ENCODE assay signal across 17 cellular contexts in genomic region chr9:93587284-93587650, GRCh38. TPM values are rescaled to one million over a fixed set of nuclear protein-coding genes. Genes with fewer than 3 reads are reported as not detected.
DNase-seq lines count a peak whose midpoint lies in the region; ATAC-seq and TF ChIP-seq lines count a peak whose summit lies in the region.
"Had no signal": no experiment of that assay in that cellular context is flagged by ENCODE, and none has a peak within 500 bp of the region (broad histone marks: within the 10 kb centered on the region; RNA-seq: fewer than 3 reads in every experiment).

No MANE protein-coding gene starts in this region.

- H3K4me1 ChIP-seq in Peyer's patch, result peaks cover 0 to 21% (median 0%) of the 10 kb centered on the region in 4 donors
- no peaks in the 10 kb centered on the region for H3K4me1 ChIP-seq in aorta (ENCODE audit: control insufficient read depth in 1 of 2, insufficient read depth in 2 of 2, low read length in 2 of 2)
- H3K4me1 ChIP-seq: SJCRH30 had no signal

- intact Hi-C loops in aorta (cut with DNase I), result no loop called here

- peak overlapping the region; percentile 21 for H3K4me3 Mint-ChIP-seq in endothelial cell (ENCODE audit: unreplicated experiment)

- ATAC-seq in aorta (ENCODE audit: low FRiP score), result no peak
- ATAC-seq: PC-3 had no signal

- H3K36me3 ChIP-seq in Peyer's patch (no peaks in the 10 kb centered on the region), aorta (ENCODE audit: control insufficient read depth in 1 of 2, insufficient read depth in 2 of 2, low read length in 1 of 2) (no peaks in the 10 kb centered on the region)
- H3K36me3 ChIP-seq: SJCRH30 had no signal

- H3K9me3 Mint-ChIP-seq in endothelial cell (ENCODE audit: unreplicated experiment), result no peaks in the 10 kb centered on the region

- H3K27ac ChIP-seq in Peyer's patch (no peak overlapping the region), aorta (ENCODE audit: low read depth in 1 of 2, low read length in 2 of 2) (no peak overlapping the region)
- H3K27ac ChIP-seq: RWPE1, SJCRH30 had no signal

- peak; percentile 43 for DNase-seq in activated CD8-positive, alpha-beta memory T cell treated with anti-CD3 and anti-CD28 coated beads, Interleukin-2, amount 50 U/mL, for 48 hours
- no peak for DNase-seq in activated CD8-positive, alpha-beta memory T cell treated with anti-CD3 and anti-CD28 coated beads, Interleukin-2, amount 50 U/mL, for 4 hours
- DNase-seq in Peyer's patch, result peak in 2 of 3 donors; percentile 9 to 33
- no peak for DNase-seq in endothelial cell (ENCODE audit: low spot score)
- DNase-seq in aorta, result peak; percentile 26 to 52
- no peak for DNase-seq in NK-92 treated with Interleukin-12 subunit alpha and Interleukin-12 subunit beta, amount 100 ng/mL, for 24 hours (lab: John Stamatoyannopoulos, UW)
- DNase-seq in HT-29 (ENCODE audit: low spot score), result no peak
- DNase-seq: DMS79 treated with DMSO at 0.1 percent for 48 hours, KG1, MV-4-11, NCI-H187, NCI-H345, NCI-H524 treated with DMSO at 0.1 percent for 48 hours, PC-3, SJCRH30 had no signal

- peaks cover 7% of the 10 kb centered on the region for H3K36me3 Mint-ChIP-seq in endothelial cell (ENCODE audit: low read depth, unreplicated experiment)

- H3K4me3 ChIP-seq in Peyer's patch (no peak overlapping the region), aorta (ENCODE audit: low read length in 2 of 2) (no peak overlapping the region)
- H3K4me3 ChIP-seq: BLaER1 treated with 17β-estradiol and CSF1 and Interleukin-3, amounts not matched to agents 10 nM and 100 nM; SJCRH30 had no signal

- H3K4me1 Mint-ChIP-seq in endothelial cell (ENCODE audit: unreplicated experiment), result peaks cover 19% of the 10 kb centered on the region

- no peak overlapping the region for H3K27ac Mint-ChIP-seq in endothelial cell (ENCODE audit: unreplicated experiment)

- 94 to 95% methylated on average over 7 of the region's 7 CpGs for WGBS in aorta, 2 donors

- H3K27me3 ChIP-seq in Peyer's patch (no peaks in the 10 kb centered on the region), aorta (ENCODE audit: control insufficient read depth in 1 of 2, insufficient read depth in 2 of 2, low read length in 1 of 2) (no peaks in the 10 kb centered on the region)
- H3K27me3 ChIP-seq: BLaER1 treated with 17β-estradiol and CSF1 and Interleukin-3, amounts not matched to agents 10 nM and 100 nM; SJCRH30 had no signal

- H3K9me3 ChIP-seq in Peyer's patch (no peaks in the 10 kb centered on the region), aorta (ENCODE audit: control insufficient read depth, low read length) (no peaks in the 10 kb centered on the region)

- TF ChIP-seq POLR2A in Peyer's patch (IDR thresholded peaks at IDR 0.05), result no peak

- TF ChIP-seq CTCF in Peyer's patch (IDR thresholded peaks at IDR 0.05) (no peak), endothelial cell (IDR thresholded peaks at IDR 0.05; ENCODE audit: unreplicated experiment) (no peak)

- peaks cover 4% of the 10 kb centered on the region for H3K27me3 Mint-ChIP-seq in endothelial cell (ENCODE audit: unreplicated experiment)

RNA-seq across cellular contexts. Expression of gene PHF2, which starts 10.9 kb away (rescaled TPM):
- total RNA-seq in Peyer's patch, result 10 to 100 TPM; 12.3 to 26.4 (median 19.5) TPM
- 20.9 TPM for total RNA-seq in endothelial cell (ENCODE audit: unreplicated experiment)
- 10 to 100 TPM; 29.2 to 32.4 TPM for total RNA-seq in aorta
- 10 to 100 TPM; 10.3 to 26.7 TPM for polyA plus RNA-seq in aorta
- 13.3 and 14.2 TPM in 2 replicates for total RNA-seq in HT-29 (2014; rRNA removed; shearing (Covaris generic))

Comparison
In these comparisons a context has a peak if more than half of its experiments do, and no peak if none do; other contexts are left out.
1. DNase-seq: peak in activated CD8-positive, alpha-beta memory T cell treated with anti-CD3 and anti-CD28 coated beads, Interleukin-2, amount 50 U/mL, for 48 hours (single experiment), Peyer's patch (2 of 3) and aorta (2 of 2); none in activated CD8-positive, alpha-beta memory T cell treated with anti-CD3 and anti-CD28 coated beads, Interleukin-2, amount 50 U/mL, for 4 hours (single experiment), endothelial cell (single experiment), NK-92 treated with Interleukin-12 subunit alpha and Interleukin-12 subunit beta, amount 100 ng/mL, for 24 hours (single experiment) and HT-29 (single experiment).